ENCODE assay signal across 8 cellular contexts in the genomic region with DNA sequence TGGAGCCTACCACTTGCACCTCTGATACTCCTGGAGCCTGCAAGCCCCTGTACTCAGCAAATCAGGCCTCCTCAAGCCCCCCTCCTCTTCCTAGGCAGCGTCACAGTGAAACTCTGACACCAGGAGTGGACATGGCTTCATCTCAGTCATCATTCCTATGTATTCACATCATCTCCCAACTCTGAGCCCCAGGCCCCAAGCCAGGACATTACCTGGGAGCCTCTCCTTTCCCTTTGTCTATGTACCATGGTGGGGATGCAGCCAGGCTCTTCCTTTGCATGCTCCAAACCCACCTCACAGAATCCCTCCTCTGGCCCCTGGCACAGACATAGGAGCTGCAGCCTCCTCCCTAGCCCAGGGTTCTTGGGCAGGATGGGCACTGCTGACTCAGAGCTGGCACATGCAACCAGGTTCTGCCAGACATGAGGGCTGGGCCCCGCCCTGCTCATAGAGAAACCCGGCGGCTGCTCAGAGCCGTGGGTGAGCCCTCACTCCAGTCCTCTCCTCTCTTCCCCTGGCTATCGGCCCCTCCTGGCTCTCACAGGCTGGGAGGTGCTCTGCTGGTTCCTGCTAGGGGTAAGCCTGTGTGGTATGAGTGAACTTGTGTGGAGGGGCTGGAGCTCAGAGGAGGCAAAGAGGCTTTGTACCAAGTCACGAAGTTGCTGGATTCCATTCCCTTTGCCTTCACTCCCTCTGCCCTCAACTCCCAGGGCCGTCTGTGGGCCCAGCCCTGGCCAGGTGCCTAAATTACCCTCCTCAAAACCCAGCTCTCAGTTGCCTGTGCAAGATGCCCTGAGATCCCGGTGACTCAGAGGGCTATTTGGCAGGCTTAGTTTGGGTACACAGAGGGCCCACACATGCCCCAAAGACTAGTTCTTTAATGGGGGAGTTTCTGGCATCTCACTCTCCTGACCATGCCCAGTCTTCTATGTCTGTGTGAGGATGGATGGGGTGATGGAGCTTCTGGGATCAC. TPM values are rescaled to one million over a fixed set of nuclear protein-coding genes. Genes with fewer than 3 reads are reported as not detected.
DNase-seq lines count a peak whose midpoint lies in the region; ATAC-seq and TF ChIP-seq lines count a peak whose summit lies in the region.

No MANE protein-coding gene starts in this region.

- H3K4me3 ChIP-seq in cardiac fibroblast (replicated peaks in 1 of 2; ENCODE audit: low read depth in 2 of 2, low read length in 2 of 2) (no peak overlapping the region), muscle layer of colon (ENCODE audit: low read depth in 1 of 2, low read length in 2 of 2) (no peak overlapping the region), vagina (no peak overlapping the region)

- in situ Hi-C loops in Caki2 (cut with HindIII; ENCODE audit: low pct_unique_long_range_greater_than_20kb, low sequenced_read_pairs) = no loop called here

- intact Hi-C loops in vagina (cut with DNase I) = no loop called here

- H3K27ac ChIP-seq in muscle layer of colon (ENCODE audit: low read depth, low read length) (peak overlapping the region; percentile 58), vagina (peak overlapping the region; percentile 95)

- TF ChIP-seq POLR2A in vagina (IDR thresholded peaks at IDR 0.05) = no peak

- H3K36me3 ChIP-seq in muscle layer of colon (ENCODE audit: insufficient read depth, low read length) = no peaks in the 10 kb centered on the region
- H3K36me3 ChIP-seq in vagina = no peaks in the 10 kb centered on the region

- DNase-seq in Caki2 (ENCODE audit: low read depth) = peak; percentile 35
- DNase-seq in SW480 (ENCODE audit: low spot score) = peak; percentile 82
- peak; percentile 28 to 54 for DNase-seq in cardiac fibroblast (ENCODE audit: low read depth in 2 of 2)
- DNase-seq in vagina (ENCODE audit: extremely low spot score in 2 of 2) = peak in 1 of 2 donors; percentile 85

- H3K4me1 ChIP-seq in muscle layer of colon (ENCODE audit: insufficient read depth, low read length) (peaks cover 17% of the 10 kb centered on the region), vagina (peaks cover 52% of the 10 kb centered on the region)

- H3K9me3 ChIP-seq in muscle layer of colon (ENCODE audit: low read length) (no peaks in the 10 kb centered on the region), vagina (no peaks in the 10 kb centered on the region)

- H3K27me3 ChIP-seq in muscle layer of colon (ENCODE audit: control insufficient read depth in 1 of 2, insufficient read depth in 2 of 2, low read length in 2 of 2) (no peaks in the 10 kb centered on the region), vagina (no peaks in the 10 kb centered on the region)

- TF ChIP-seq CTCF in cardiac fibroblast (IDR thresholded peaks at IDR 0.05; ENCODE audit: low read depth, low read length) (no peak), vagina (IDR thresholded peaks at IDR 0.05) (no peak)

- ATAC-seq in HG03521 (IDR thresholded peaks at IDR 0.05; ENCODE audit: unreplicated experiment) (no peak), GM19455 (IDR thresholded peaks at IDR 0.05; ENCODE audit: unreplicated experiment) (no peak), GM21360 (IDR thresholded peaks at IDR 0.05; ENCODE audit: unreplicated experiment) (no peak)

- H3K9ac ChIP-seq in muscle layer of colon (ENCODE audit: low read length) = no peak overlapping the region

RNA-seq across cellular contexts. Expression of gene PLCD1, which starts 1.9 kb away (rescaled TPM):
- 1.7 and 9.1 TPM in 2 replicates for total RNA-seq in Caki2 (2014; rRNA removed; shearing (Covaris generic); ENCODE audit: low replicate concordance)
- total RNA-seq in vagina = 68.5 TPM

RNA-seq across cellular contexts. Expression of gene DLEC1, which starts 7.7 kb away (rescaled TPM):
- total RNA-seq in Caki2 (2014; rRNA removed; shearing (Covaris generic); ENCODE audit: low replicate concordance) = not detected in 2 replicates
- 0.25 TPM for total RNA-seq in vagina

RNA-seq across cellular contexts. Expression of gene VILL, which starts 40.7 kb away (rescaled TPM):
- total RNA-seq in Caki2 (2014; rRNA removed; shearing (Covaris generic); ENCODE audit: low replicate concordance) = 0.84 and 1.2 TPM in 2 replicates
- total RNA-seq in vagina = 7.9 TPM
